ENCODE assay signal across 6 cellular contexts in genomic region chr7:82364048-82364447, GRCh38.
"Had no signal": no experiment of that assay in that cellular context is flagged by ENCODE, and none has a peak within 500 bp of the region (broad histone marks: within the 10 kb centered on the region; RNA-seq: fewer than 3 reads in every experiment).

No MANE protein-coding gene starts in this region.

- H3K4me3 Mint-ChIP-seq: GM23338, H9, IgD-negative memory B cell had no signal

- H3K27me3 Mint-ChIP-seq: IgD-negative memory B cell had no signal

- H3K27ac ChIP-seq: HL-60 had no signal

- ATAC-seq: GM23338, HepG2 had no signal

- H3K27ac Mint-ChIP-seq: GM23338, IgD-negative memory B cell had no signal

- H3K9me3 Mint-ChIP-seq: GM23338, H9 had no signal

- H3K4me1 Mint-ChIP-seq: IgD-negative memory B cell had no signal

- H2AFZ ChIP-seq: GM23338 had no signal

- H3K4me3 ChIP-seq: GM23338 had no signal

- DNase-seq: H9, HCEC 1CT had no signal

- H3K4me2 ChIP-seq: GM23338 had no signal
